Comparison of ENCODE assay signal across 9 cellular contexts in the genomic region with DNA sequence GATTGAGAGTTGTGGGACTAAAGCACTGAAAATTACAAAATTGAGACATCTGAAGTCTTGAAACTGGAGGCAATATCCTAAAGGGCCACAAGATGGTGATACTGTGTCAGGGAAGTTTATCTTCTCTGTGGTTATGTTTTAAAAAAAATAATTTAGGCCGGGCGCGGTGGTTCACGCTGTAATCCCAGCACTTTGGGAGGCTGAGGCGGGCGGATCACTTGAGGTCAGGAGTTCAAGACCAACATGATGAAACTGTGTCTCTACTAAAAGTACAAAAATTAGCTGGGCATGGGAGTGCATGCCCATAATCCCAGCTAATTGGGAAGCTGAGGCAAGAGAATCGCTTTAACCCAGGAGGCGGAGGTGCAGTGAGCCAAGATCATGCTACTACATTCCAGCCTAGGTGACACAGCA. TPM values are rescaled to one million over a fixed set of nuclear protein-coding genes. Genes with fewer than 3 reads are reported as not detected.
A peak's percentile ranks its signal among the peaks of the same experiment; 100 is the strongest.
DNase-seq lines count a peak whose midpoint lies in the region; ATAC-seq, FAIRE-seq and TF ChIP-seq lines count a peak whose summit lies in the region.
"Had no signal": no experiment of that assay in that cellular context is flagged by ENCODE, and none has a peak within 500 bp of the region (broad histone marks: within the 10 kb centered on the region; RNA-seq: fewer than 3 reads in every experiment).

No MANE protein-coding gene starts in this region.

- H3K4me3 Mint-ChIP-seq in T-helper 17 cell (no peak overlapping the region), endothelial cell (ENCODE audit: unreplicated experiment) (no peak overlapping the region)

- H3K27me3 Mint-ChIP-seq in T-helper 17 cell, result no peaks in the 10 kb centered on the region
- no peaks in the 10 kb centered on the region for H3K27me3 Mint-ChIP-seq in endothelial cell (ENCODE audit: unreplicated experiment)

- H3K36me3 Mint-ChIP-seq in T-helper 17 cell (ENCODE audit: low read depth) (no peaks in the 10 kb centered on the region), endothelial cell (ENCODE audit: low read depth, unreplicated experiment) (no peaks in the 10 kb centered on the region)

- H3K4me1 Mint-ChIP-seq in T-helper 17 cell, result peaks cover 3% of the 10 kb centered on the region
- no peaks in the 10 kb centered on the region for H3K4me1 Mint-ChIP-seq in endothelial cell (ENCODE audit: unreplicated experiment)

- DNase-seq in NCI-H526 (lab: John Stamatoyannopoulos, UW) (peak; percentile 30 to 69), NCI-H526 treated with DMSO at 0.1 percent for 48 hours (lab: John Stamatoyannopoulos, UW) (no peak), H54 (ENCODE audit: insufficient read length, low spot score) (no peak), LNCaP clone FGC (ENCODE audit: low read depth) (no peak), T-helper 17 cell (peak in 1 of 3 donors; percentile 27), endothelial cell (ENCODE audit: low spot score) (peak; percentile 25), midbrain (lab: John Stamatoyannopoulos, UW) (peak; percentile 34), upper lobe of right lung (no peak)

- peak; percentile 58 for FAIRE-seq in H54 (lab: Jason Lieb, UNC)

- no peak for TF ChIP-seq POLR2A in H54 (IDR thresholded peaks at IDR 0.05; ENCODE audit: low read depth, low read length)

- no peaks in the 10 kb centered on the region for H3K4me1 ChIP-seq in upper lobe of right lung

- TF ChIP-seq CTCF in LNCaP clone FGC (IDR thresholded peaks at IDR 0.05; ENCODE audit: control insufficient read depth, extremely low read depth, insufficient read depth) (peak; percentile 73), endothelial cell (IDR thresholded peaks at IDR 0.05; ENCODE audit: unreplicated experiment) (peak; percentile 71), upper lobe of right lung (IDR thresholded peaks at IDR 0.05) (peak; percentile 64)

- H3K4me3 ChIP-seq in LNCaP clone FGC (ENCODE audit: low read depth, low read length), result no peak overlapping the region
- no peak overlapping the region for H3K4me3 ChIP-seq in upper lobe of right lung

- H3K36me3 ChIP-seq in upper lobe of right lung, result peaks cover 48% of the 10 kb centered on the region

- H3K27ac ChIP-seq in upper lobe of right lung, result no peak overlapping the region
- H3K27ac ChIP-seq: epithelial cell of prostate had no signal

- no peaks in the 10 kb centered on the region for H3K27me3 ChIP-seq in upper lobe of right lung

- no peaks in the 10 kb centered on the region for H3K9me3 ChIP-seq in T-helper 17 cell (ENCODE audit: control insufficient read depth, low read length, poor library complexity, severe bottlenecking)
- no peaks in the 10 kb centered on the region for H3K9me3 ChIP-seq in upper lobe of right lung

- H3K9me3 Mint-ChIP-seq in endothelial cell (ENCODE audit: unreplicated experiment), result no peaks in the 10 kb centered on the region

- H3K27ac Mint-ChIP-seq in T-helper 17 cell, result no peak overlapping the region
- no peak overlapping the region for H3K27ac Mint-ChIP-seq in endothelial cell (ENCODE audit: unreplicated experiment)

- intact Hi-C loops in upper lobe of right lung (cut with DNase I), result no loop called here

- ATAC-seq in T-helper 17 cell (peak; percentile 84), upper lobe of right lung (peak; percentile 86)

RNA-seq across cellular contexts. Expression of a gene that starts 17.9 kb away (rescaled TPM):
- 10 to 100 TPM; 24.0 to 30.1 TPM for total RNA-seq in T-helper 17 cell
- 22.3 TPM for total RNA-seq in endothelial cell (ENCODE audit: unreplicated experiment)
- 31.1 TPM for total RNA-seq in upper lobe of right lung

RNA-seq across cellular contexts. Expression of a gene that starts 55.9 kb away (rescaled TPM):
- total RNA-seq in T-helper 17 cell (10 to 100 TPM; 37.4 to 44.2 TPM), endothelial cell (ENCODE audit: unreplicated experiment) (31.2 TPM), upper lobe of right lung (47.4 TPM)

Comparison
In these comparisons a context has a peak if more than half of its experiments do, and no peak if none do; other contexts are left out.
1. DNase-seq: peak in NCI-H526 (2 of 2), endothelial cell (single experiment) and midbrain (single experiment); none in NCI-H526 treated with DMSO at 0.1 percent for 48 hours (single experiment), H54 (single experiment), LNCaP clone FGC (single experiment) and upper lobe of right lung (single experiment).
2. Peak in every context shown above with its lines, with median percentiles within 50 percentile points of each other: CTCF ChIP-seq.